In the genomic region with DNA sequence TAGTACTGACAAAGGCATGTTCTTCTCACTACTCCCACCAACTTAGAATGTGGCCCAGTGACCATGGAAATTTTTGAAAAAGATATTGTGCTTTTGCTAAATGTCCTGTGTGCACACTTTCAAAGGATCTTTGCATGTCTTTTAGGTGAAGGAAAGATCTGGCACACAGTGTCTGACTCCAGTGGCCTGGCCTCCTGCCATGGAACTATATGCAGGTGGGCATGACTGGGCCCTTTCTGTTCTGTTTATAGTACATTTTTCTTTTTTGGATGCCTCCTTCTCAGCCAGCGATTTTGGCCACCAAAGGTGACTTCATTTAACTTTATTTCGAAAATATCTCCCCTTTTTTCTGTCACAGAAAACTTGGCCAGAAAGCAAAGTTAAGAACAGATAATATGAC, we compare ENCODE assay signal across 5 cellular contexts.
"Had no signal": no experiment of that assay in that cellular context is flagged by ENCODE, and none has a peak within 500 bp of the region (broad histone marks: within the 10 kb centered on the region; RNA-seq: fewer than 3 reads in every experiment).

No MANE protein-coding gene starts in this region.

- H3K4me1 Mint-ChIP-seq: IgD-negative memory B cell had no signal

- H3K27ac ChIP-seq: HL-60 had no signal

- H3K27me3 Mint-ChIP-seq: IgD-negative memory B cell had no signal

- H3K27ac Mint-ChIP-seq: IgD-negative memory B cell had no signal

- H3K4me3 ChIP-seq: K562 had no signal

- H3K4me3 Mint-ChIP-seq: IgD-negative memory B cell had no signal

- DNase-seq: IMR-90, KBM-7 had no signal

- H3K36me3 Mint-ChIP-seq: IgD-negative memory B cell had no signal
